In genomic region chr2:157254041-157254440, GRCh38 we compare ENCODE assay signal across 31 cellular contexts. TPM values are rescaled to one million over a fixed set of nuclear protein-coding genes. Genes with fewer than 3 reads are reported as not detected.
"Had no signal": no experiment of that assay in that cellular context is flagged by ENCODE, and none has a peak within 500 bp of the region (broad histone marks: within the 10 kb centered on the region; RNA-seq: fewer than 3 reads in every experiment).

No MANE protein-coding gene starts in this region.

- ATAC-seq: activated CD4-positive, alpha-beta T cell treated with anti-CD3 and anti-CD28 coated beads for 36 hours; activated naive CD4-positive, alpha-beta T cell treated with anti-CD3 and anti-CD28 coated beads, Interleukin-2, amount 50 U/mL, for 72 hours; activated T-helper 17 cell treated with anti-CD3 and anti-CD28 coated beads, Interleukin-2, amount 50 U/mL, for 72 hours; left lung; naive thymus-derived CD8-positive, alpha-beta T cell; sciatic nerve; stimulated activated naive B cell treated with anti-CD40 and anti-IgM and Interleukin-4, amounts not matched to agents 10 μg/mL and 1 μg/mL and 100 μg/mL, for 72 hours had no signal

- H3K9me3 ChIP-seq: left lung, thoracic aorta had no signal

- H3K4me1 Mint-ChIP-seq: activated B cell treated with CpG ODN at 0.5 μM for 24 hours; central memory CD8-positive, alpha-beta T cell; immature natural killer cell had no signal

- H3K27me3 ChIP-seq: brain microvascular endothelial cell, dorsolateral prefrontal cortex, hepatocyte, left lung, neural progenitor cell had no signal

- H3K27me3 Mint-ChIP-seq: central memory CD8-positive, alpha-beta T cell; type B pancreatic cell had no signal

- H3K4me3 Mint-ChIP-seq: activated B cell treated with CpG ODN at 0.5 μM for 24 hours; activated CD4-positive, alpha-beta T cell treated with anti-CD3 and anti-CD28 coated beads for 36 hours; activated T-cell treated with anti-CD3 and anti-CD28 coated beads, Interleukin-2, amount 50 U/mL, for 24 hours; activated T-helper 17 cell treated with anti-CD3 and anti-CD28 coated beads, Interleukin-2, amount 50 U/mL, for 72 hours; central memory CD8-positive, alpha-beta T cell; endodermal cell; immature natural killer cell; mesothelial cell of epicardium; naive thymus-derived CD8-positive, alpha-beta T cell; neural progenitor cell; stimulated activated naive B cell treated with anti-CD40 and anti-IgM and Interleukin-4, amounts not matched to agents 10 μg/mL and 1 μg/mL and 100 μg/mL, for 72 hours; type B pancreatic cell had no signal

- H3K27ac Mint-ChIP-seq: activated B cell treated with CpG ODN at 0.5 μM for 24 hours; activated CD4-positive, alpha-beta T cell treated with anti-CD3 and anti-CD28 coated beads for 36 hours; activated naive CD4-positive, alpha-beta T cell treated with anti-CD3 and anti-CD28 coated beads, Interleukin-2, amount 50 U/mL, for 72 hours; activated T-cell treated with anti-CD3 and anti-CD28 coated beads, Interleukin-2, amount 50 U/mL, for 24 hours; activated T-helper 17 cell treated with anti-CD3 and anti-CD28 coated beads, Interleukin-2, amount 50 U/mL, for 72 hours; endodermal cell; immature natural killer cell; mesothelial cell of epicardium; naive thymus-derived CD8-positive, alpha-beta T cell; neural progenitor cell; stimulated activated naive B cell treated with anti-CD40 and anti-IgM and Interleukin-4, amounts not matched to agents 10 μg/mL and 1 μg/mL and 100 μg/mL, for 72 hours; type B pancreatic cell had no signal

- H2AFZ ChIP-seq: hepatocyte, neural progenitor cell had no signal

- H3K27ac ChIP-seq: brain microvascular endothelial cell, dorsolateral prefrontal cortex, epithelial cell of prostate, hepatocyte, left lung, neural progenitor cell, thoracic aorta had no signal

- H3K9me3 Mint-ChIP-seq: activated B cell treated with CpG ODN at 0.5 μM for 24 hours; activated T-cell treated with anti-CD3 and anti-CD28 coated beads, Interleukin-2, amount 50 U/mL, for 24 hours; activated T-helper 17 cell treated with anti-CD3 and anti-CD28 coated beads, Interleukin-2, amount 50 U/mL, for 72 hours; central memory CD8-positive, alpha-beta T cell; endodermal cell; mesothelial cell of epicardium; naive thymus-derived CD8-positive, alpha-beta T cell; neural progenitor cell; stimulated activated naive B cell treated with anti-CD40 and anti-IgM and Interleukin-4, amounts not matched to agents 10 μg/mL and 1 μg/mL and 100 μg/mL, for 72 hours; type B pancreatic cell had no signal

- DNase-seq: activated B cell treated with CpG ODN at 0.5 μM for 24 hours; activated CD4-positive, alpha-beta T cell treated with anti-CD3 and anti-CD28 coated beads for 36 hours; activated CD4-positive, alpha-beta T cell treated with anti-CD3 and anti-CD28 coated beads, Interleukin-2, amount 50 U/mL, for 4 hours; activated CD8-positive, alpha-beta memory T cell treated with anti-CD3 and anti-CD28 coated beads for 24 hours; activated CD8-positive, alpha-beta memory T cell treated with anti-CD3 and anti-CD28 coated beads, Interleukin-2, amount 50 U/mL, for 4 hours; activated T-cell treated with anti-CD3 and anti-CD28 coated beads, Interleukin-2, amount 50 U/mL, for 24 hours; aorta; brain microvascular endothelial cell; dorsolateral prefrontal cortex; endodermal cell; glutamatergic neuron; immature natural killer cell; kidney glomerular epithelial cell; left lung; naive thymus-derived CD8-positive, alpha-beta T cell; stimulated activated CD4-positive, alpha-beta T cell treated with anti-CD3 and anti-CD28 coated beads, Interleukin-15, amount 100 ng/mL, for 24 hours; stimulated activated naive B cell treated with anti-CD40 and anti-IgM and Interleukin-4, amounts not matched to agents 10 μg/mL and 1 μg/mL and 100 μg/mL, for 72 hours; T-helper 9 cell had no signal

- H3K36me3 ChIP-seq: brain microvascular endothelial cell, left lung, neural progenitor cell, thoracic aorta had no signal

- H3K4me2 ChIP-seq: hepatocyte, neural progenitor cell, smooth muscle cell had no signal

- H3K4me3 ChIP-seq: dorsolateral prefrontal cortex, hepatocyte, left lung, lung, neural progenitor cell, smooth muscle cell, thoracic aorta had no signal

- H3K4me1 ChIP-seq: left lung had no signal

- H3K9ac ChIP-seq: neural progenitor cell had no signal

RNA-seq across cellular contexts. Expression of gene GALNT5, which starts 3.5 kb away (rescaled TPM):
- total RNA-seq: activated B cell treated with CpG ODN at 0.5 μM for 24 hours; naive thymus-derived CD8-positive, alpha-beta T cell; T-helper 1 cell treated with Interleukin-12 subunit alpha and Interleukin-12 subunit beta and Interleukin-4 antibody, amounts not matched to agents 30 ng/mL and 1 ng/mL, for 36 hours had no signal
- polyA plus RNA-seq: immature natural killer cell; naive thymus-derived CD8-positive, alpha-beta T cell had no signal
